Comparison of ENCODE assay signal across 18 cellular contexts in genomic region chr3:161333696-161334095, GRCh38. TPM values are rescaled to one million over a fixed set of nuclear protein-coding genes. Genes with fewer than 3 reads are reported as not detected.
"Had no signal": no experiment of that assay in that cellular context is flagged by ENCODE, and none has a peak within 500 bp of the region (broad histone marks: within the 10 kb centered on the region; RNA-seq: fewer than 3 reads in every experiment).

No MANE protein-coding gene starts in this region.

- DNase-seq: activated CD4-positive, alpha-beta T cell treated with anti-CD3 and anti-CD28 coated beads, Interleukin-2, amount 50 U/mL, for 4 hours; activated naive CD4-positive, alpha-beta T cell treated with anti-CD3 and anti-CD28 coated beads, Interleukin-2, amount 50 U/mL, for 16 hours; activated T-cell treated with anti-CD3 and anti-CD28 coated beads for 4 hours; dorsolateral prefrontal cortex; erythroblast; islet precursor cell; mesenchymal stem cell; nucleus accumbens; stimulated activated CD4-positive, alpha-beta T cell treated with anti-CD3 and anti-CD28 coated beads, Interleukin-2, amount 100 ng/mL, for 48 hours; T-helper 2 cell; uterus had no signal

- H3K4me1 ChIP-seq: gastroesophageal sphincter, right atrium auricular region, uterus had no signal

- H3K79me2 ChIP-seq: hepatocyte had no signal

- H3K27me3 ChIP-seq: dorsolateral prefrontal cortex, gastroesophageal sphincter, hepatocyte, right atrium auricular region, uterus had no signal

- H3K9me3 ChIP-seq: gastroesophageal sphincter, right atrium auricular region, uterus had no signal

- H2AFZ ChIP-seq: hepatocyte had no signal

- H3K36me3 ChIP-seq: gastroesophageal sphincter, right atrium auricular region, uterus had no signal

- H3K4me3 ChIP-seq: dorsolateral prefrontal cortex, gastroesophageal sphincter, hepatocyte, right atrium auricular region, uterus had no signal

- ATAC-seq: activated CD4-positive, CD25-positive, alpha-beta regulatory T cell treated with anti-CD3 and anti-CD28 coated beads, Interleukin-2, amount 50 U/mL, for 24 hours; activated T-helper 17 cell treated with anti-CD3 and anti-CD28 coated beads, Interleukin-2, amount 50 U/mL, for 72 hours; gastroesophageal sphincter; stimulated activated memory B cell treated with anti-CD40 and anti-IgM and Interleukin-4, amounts not matched to agents 10 μg/mL and 1 μg/mL and 100 μg/mL, for 72 hours had no signal

- H3K27ac ChIP-seq: dorsolateral prefrontal cortex, gastroesophageal sphincter, hepatocyte, right atrium auricular region, uterus had no signal

- H3K4me2 ChIP-seq: hepatocyte had no signal

RNA-seq across cellular contexts. Expression of gene SPTSSB, which starts 37.6 kb away (rescaled TPM):
- total RNA-seq: activated T-helper 17 cell treated with anti-CD3 and anti-CD28 coated beads, Interleukin-2, amount 50 U/mL, for 72 hours; posterior vena cava; right atrium auricular region had no signal
